2 cellular contexts compared by ENCODE assay signal in the genomic region with DNA sequence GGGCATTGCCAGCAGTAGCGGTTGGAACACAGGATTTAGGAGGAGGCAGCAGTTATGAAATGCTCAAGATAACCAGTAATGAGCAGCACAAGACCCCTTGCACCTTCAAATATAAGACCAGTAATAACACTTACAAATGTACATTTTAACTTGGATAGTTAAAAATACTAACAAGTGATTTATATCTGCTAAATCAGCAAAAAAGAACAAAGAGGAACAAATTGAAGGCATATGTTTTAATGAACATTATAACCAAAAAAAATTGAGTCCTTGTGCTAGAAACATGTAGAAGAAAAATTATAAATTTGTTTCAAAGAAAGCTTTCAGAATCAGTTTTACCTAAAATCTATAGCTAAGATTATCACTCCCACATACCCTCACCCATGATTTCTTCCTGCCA.
TF ChIP-seq lines count a peak whose summit lies in the region.

No MANE protein-coding gene starts in this region.

TF ChIP-seq in IMR-90, 13 proteins besides CTCF, POLR2A, EP300 and RAD21:
- TF ChIP-seq MAFK (IDR thresholded peaks at IDR 0.05; ENCODE audit: low read depth, low read length): peak; percentile 95
- TF ChIP-seq, protein P1, sequence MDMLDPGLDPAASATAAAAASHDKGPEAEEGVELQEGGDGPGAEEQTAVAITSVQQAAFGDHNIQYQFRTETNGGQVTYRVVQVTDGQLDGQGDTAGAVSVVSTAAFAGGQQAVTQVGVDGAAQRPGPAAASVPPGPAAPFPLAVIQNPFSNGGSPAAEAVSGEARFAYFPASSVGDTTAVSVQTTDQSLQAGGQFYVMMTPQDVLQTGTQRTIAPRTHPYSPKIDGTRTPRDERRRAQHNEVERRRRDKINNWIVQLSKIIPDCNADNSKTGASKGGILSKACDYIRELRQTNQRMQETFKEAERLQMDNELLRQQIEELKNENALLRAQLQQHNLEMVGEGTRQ (IDR thresholded peaks at IDR 0.05; ENCODE audit: low read depth, low read length): no peak

TF ChIP-seq in HepG2, 621 proteins besides CTCF, POLR2A, EP300 and RAD21:
- TF ChIP-seq MAFK (conservative IDR thresholded peaks at IDR 0.05 in 1 of 2, IDR thresholded peaks at IDR 0.05 in 1 of 2; ENCODE audit: low read length in 2 of 2): peak; percentile 89 to 96
- TF ChIP-seq MAFF (IDR thresholded peaks at IDR 0.05; ENCODE audit: low read depth, low read length): peak; percentile 92
- TF ChIP-seq CREM (IDR thresholded peaks at IDR 0.05): no peak
- no peak for TF ChIP-seq CREM (CRISPR knock-in tag; IDR thresholded peaks at IDR 0.05)
TF ChIP-seq in HepG2: peak in this region for 2.
